8 cellular contexts compared by ENCODE assay signal in the genomic region with DNA sequence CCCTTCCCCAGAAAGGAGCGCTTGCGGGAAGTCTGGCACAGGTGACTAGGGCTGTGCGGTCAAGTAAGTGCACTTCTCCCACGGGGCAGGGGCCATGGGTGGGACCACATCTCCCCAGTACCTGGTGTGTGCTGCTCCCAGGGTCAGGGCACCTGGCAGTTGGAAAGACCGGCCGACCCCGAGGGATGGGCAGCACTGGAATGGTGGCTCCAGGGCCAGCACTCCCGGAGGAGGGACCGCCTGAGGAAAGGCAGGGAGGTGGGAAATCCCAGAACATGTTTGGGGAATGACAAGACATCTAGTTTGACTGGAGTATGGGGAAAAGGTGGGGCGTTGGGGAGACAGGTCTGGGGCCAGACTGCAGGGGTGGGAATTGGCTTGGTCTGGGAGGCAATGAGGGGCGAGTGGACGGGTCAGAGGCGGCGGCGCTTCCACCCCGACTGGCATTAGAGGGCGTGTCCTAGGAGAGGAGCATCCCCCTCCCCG. TPM values are rescaled to one million over a fixed set of nuclear protein-coding genes. Genes with fewer than 3 reads are reported as not detected.
DNase-seq lines count a peak whose midpoint lies in the region; ATAC-seq and TF ChIP-seq lines count a peak whose summit lies in the region.

No MANE protein-coding gene starts in this region.

- H3K36me3 ChIP-seq in mucosa of descending colon (ENCODE audit: low read depth) = no peaks in the 10 kb centered on the region
- H3K36me3 ChIP-seq in vagina = no peaks in the 10 kb centered on the region

- no peaks in the 10 kb centered on the region for H3K27me3 ChIP-seq in vagina

- TF ChIP-seq POLR2A in vagina (IDR thresholded peaks at IDR 0.05) = no peak
- TF ChIP-seq POLR2A in GM18505 (IDR thresholded peaks at IDR 0.05; ENCODE audit: borderline replicate concordance, extremely low read depth, insufficient read depth, insufficient read length) = no peak

- DNase-seq in Right ventricle myocardium superior (peak; percentile 65), left cardiac atrium (no peak), cardiac fibroblast (ENCODE audit: low read depth in 2 of 2) (no peak), mucosa of descending colon (peak in 2 of 3 donors; percentile 70 to 82), vagina (ENCODE audit: extremely low spot score in 2 of 2) (no peak), midbrain (lab: John Stamatoyannopoulos, UW) (no peak)

- H3K4me1 ChIP-seq in mucosa of descending colon (ENCODE audit: low read depth) (peaks cover 17% of the 10 kb centered on the region), vagina (peaks cover 52% of the 10 kb centered on the region)

- no peak for TF ChIP-seq CTCF in cardiac fibroblast (IDR thresholded peaks at IDR 0.05; ENCODE audit: low read depth, low read length)
- no peak for TF ChIP-seq CTCF in mucosa of descending colon (IDR thresholded peaks at IDR 0.05)
- no peak for TF ChIP-seq CTCF in vagina (IDR thresholded peaks at IDR 0.05)

- peak overlapping the region; percentile 93 for H3K27ac ChIP-seq in vagina

- H3K9me3 ChIP-seq in mucosa of descending colon (no peaks in the 10 kb centered on the region), vagina (no peaks in the 10 kb centered on the region)

- ATAC-seq in Right ventricle myocardium superior (ENCODE audit: poor library complexity) (peak; percentile 29), left cardiac atrium (no peak), mucosa of descending colon (no peak), GM18505 (IDR thresholded peaks at IDR 0.05; ENCODE audit: unreplicated experiment) (no peak), GM19023 (IDR thresholded peaks at IDR 0.05; ENCODE audit: unreplicated experiment) (no peak)

- intact Hi-C loops in Right ventricle myocardium superior (cut with DNase I) = no loop called here
- intact Hi-C loops in left cardiac atrium (cut with DNase I) = no loop called here
- intact Hi-C loops in mucosa of descending colon (cut with DNase I, micrococcal nuclease) = no loop called here
- intact Hi-C loops in vagina (cut with DNase I) = no loop called here

- H3K4me3 ChIP-seq in cardiac fibroblast (replicated peaks in 1 of 2; ENCODE audit: low read depth in 2 of 2, low read length in 2 of 2) (peak overlapping the region; percentile 45 to 71), mucosa of descending colon (peak overlapping the region; percentile 51), vagina (peak overlapping the region; percentile 83 to 98)

RNA-seq across cellular contexts. Expression of a gene that starts 0.7 kb away (rescaled TPM):
- total RNA-seq in Right ventricle myocardium superior (6.7 TPM), left cardiac atrium (10 to 100 TPM; 14.7 to 19.7 TPM), mucosa of descending colon (10 to 100 TPM; 28.1 to 58.4 (median 37.5) TPM), vagina (34.9 TPM)

RNA-seq across cellular contexts. Expression of a gene that starts 33.4 kb away (rescaled TPM):
- total RNA-seq in Right ventricle myocardium superior = not detected
- total RNA-seq in left cardiac atrium = not detected
- total RNA-seq in mucosa of descending colon = under 1 TPM in 1 of 3 donors, not detected in 2; 0.25 TPM
- total RNA-seq in vagina = not detected

RNA-seq across cellular contexts. Expression of a gene that starts 54.9 kb away (rescaled TPM):
- 63.0 TPM for total RNA-seq in Right ventricle myocardium superior
- 10 to 100 TPM; 80.7 to 88.0 TPM for total RNA-seq in left cardiac atrium
- 100 to 1,000 TPM; 165 to 206 (median 174) TPM for total RNA-seq in mucosa of descending colon
- 199 TPM for total RNA-seq in vagina

Comparison
In these comparisons a context has a peak if more than half of its experiments do, and no peak if none do; other contexts are left out.
1. DNase-seq: peak in Right ventricle myocardium superior (single experiment) and mucosa of descending colon (2 of 3); none in left cardiac atrium (single experiment), cardiac fibroblast (0 of 2), vagina (0 of 2) and midbrain (single experiment).
2. Peak in every context shown above with its lines, with median percentiles within 50 percentile points of each other: H3K4me3 ChIP-seq.